ENCODE assay signal across 13 cellular contexts in the genomic region with DNA sequence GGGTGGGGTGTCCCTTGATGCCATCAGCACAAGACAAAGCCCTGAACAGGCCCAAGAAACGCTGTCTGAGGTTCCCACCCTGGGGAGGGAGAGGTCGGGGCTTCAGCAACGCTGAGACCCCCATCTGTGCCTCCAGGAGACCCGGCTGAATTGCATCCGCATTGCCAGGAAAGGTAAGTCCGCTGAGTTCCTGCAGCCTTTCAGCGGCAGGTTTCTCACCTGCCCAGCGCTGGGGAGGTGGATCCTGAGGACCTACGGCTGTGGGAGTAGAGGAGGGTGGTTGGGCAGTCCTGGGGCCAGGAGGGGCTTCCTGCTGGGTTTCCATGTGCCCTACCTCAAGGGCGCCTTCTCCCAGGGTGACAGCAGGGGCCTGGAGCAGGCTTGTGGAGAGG. TPM values are rescaled to one million over a fixed set of nuclear protein-coding genes. Genes with fewer than 3 reads are reported as not detected.
DNase-seq lines count a peak whose midpoint lies in the region; ATAC-seq, FAIRE-seq and TF ChIP-seq lines count a peak whose summit lies in the region.
"Had no signal": no experiment of that assay in that cellular context is flagged by ENCODE, and none has a peak within 500 bp of the region (broad histone marks: within the 10 kb centered on the region; RNA-seq: fewer than 3 reads in every experiment).

No MANE protein-coding gene starts in this region.

- no peak overlapping the region for H3K18ac ChIP-seq in H9 (ENCODE audit: insufficient read length, low read depth, low read length)
- no peak overlapping the region for H3K18ac ChIP-seq in mesendoderm (ENCODE audit: low read length)

- H2BK12ac ChIP-seq in H9 (ENCODE audit: insufficient read length, low read depth, low read length), result no peak overlapping the region

- no peaks in the 10 kb centered on the region for H3K79me1 ChIP-seq in H9 (ENCODE audit: insufficient read depth, low read depth, low read length, poor library complexity, severe bottlenecking)
- no peaks in the 10 kb centered on the region for H3K79me1 ChIP-seq in mesendoderm (ENCODE audit: low read length)

- H3K14ac ChIP-seq in H9 (ENCODE audit: insufficient read depth, low read length), result no peak overlapping the region

- no peak overlapping the region for H3K56ac ChIP-seq in H9 (ENCODE audit: insufficient read length, low read depth, low read length)
- H3K56ac ChIP-seq in mesendoderm (ENCODE audit: low read length), result peak overlapping the region; percentile 80

- no peak overlapping the region for H2AFZ ChIP-seq in H9 (ENCODE audit: low read length)
- H2AFZ ChIP-seq in astrocyte (ENCODE audit: low read depth, low read length), result no peak overlapping the region

- no peak for TF ChIP-seq RAD21 in A549 (conservative IDR thresholded peaks at IDR 0.05 in 1 of 2, IDR thresholded peaks at IDR 0.05 in 1 of 2)

- H3K4me3 ChIP-seq in A549 (peak overlapping the region; percentile 24; the same call in 1 of the 3 replicates), astrocyte (ENCODE audit: insufficient read depth, low read depth, low read length) (no peak overlapping the region), mesendoderm (ENCODE audit: low read length) (no peak overlapping the region), stomach (no peak overlapping the region)
- H3K4me3 ChIP-seq: coronary artery, thoracic aorta had no signal

- TF ChIP-seq POLR2A in A549 (IDR thresholded peaks at IDR 0.05; ENCODE audit: low read length), result no peak
- TF ChIP-seq POLR2A in stomach (IDR thresholded peaks at IDR 0.05), result no peak

- peak overlapping the region; percentile 64 to 100 (median 99); a peak in 6 of 7 replicates for H3K27ac Mint-ChIP-seq in H9
- peak overlapping the region; percentile 29 for H3K27ac Mint-ChIP-seq in astrocyte (ENCODE audit: unreplicated experiment)

- no peak overlapping the region for H2BK5ac ChIP-seq in H9 (ENCODE audit: insufficient read length, low read length)
- H2BK5ac ChIP-seq in mesendoderm (ENCODE audit: low read length), result peak overlapping the region; percentile 21

- H3K27me3 ChIP-seq in H9 (ENCODE audit: insufficient read depth, low read length) (no peaks in the 10 kb centered on the region), astrocyte (ENCODE audit: insufficient read depth, low read length) (no peaks in the 10 kb centered on the region), mesendoderm (ENCODE audit: insufficient read depth, low read length, poor library complexity) (no peaks in the 10 kb centered on the region), stomach (no peaks in the 10 kb centered on the region)

- H2BK15ac ChIP-seq in H9 (ENCODE audit: low read depth, low read length) (no peak overlapping the region), mesendoderm (replicated peaks; ENCODE audit: low read depth) (no peak overlapping the region)

- H3K4ac ChIP-seq in H9 (ENCODE audit: low read depth, low read length), result no peak overlapping the region
- no peak overlapping the region for H3K4ac ChIP-seq in mesendoderm (ENCODE audit: low read depth, low read length)

- peaks cover 23 to 34% of the 10 kb centered on the region in 2 experiments for H3K4me1 Mint-ChIP-seq in H9
- H3K4me1 Mint-ChIP-seq in astrocyte (ENCODE audit: low read depth, unreplicated experiment), result peaks cover 6% of the 10 kb centered on the region

- H3K9ac ChIP-seq in H9 (ENCODE audit: extremely low read depth, insufficient read length, low read length), result no peak overlapping the region
- H3K9ac ChIP-seq in astrocyte (ENCODE audit: low read length), result no peak overlapping the region
- peak overlapping the region; percentile 54 for H3K9ac ChIP-seq in mesendoderm (ENCODE audit: low read length)

- no peak overlapping the region for H2BK20ac ChIP-seq in H9 (ENCODE audit: low read depth, low read length, poor library complexity, severe bottlenecking)

- H3K4me1 ChIP-seq in A549, result peaks cover 22% of the 10 kb centered on the region; the same call in 1 of the 3 replicates
- no peaks in the 10 kb centered on the region; the same call in 1 of the 2 replicates for H3K4me1 ChIP-seq in H9 (ENCODE audit: insufficient read depth, low read length)
- peaks cover 16% of the 10 kb centered on the region for H3K4me1 ChIP-seq in astrocyte (ENCODE audit: insufficient read depth, low read length)
- peaks cover 6% of the 10 kb centered on the region for H3K4me1 ChIP-seq in mesendoderm (ENCODE audit: control insufficient read depth, low read depth, low read length)
- H3K4me1 ChIP-seq in stomach, result peaks cover 0 to 7% (median 2%) of the 10 kb centered on the region in 4 donors

- H4K20me1 ChIP-seq in H9 (ENCODE audit: control insufficient read depth, insufficient read depth, insufficient read length) (no peaks in the 10 kb centered on the region), astrocyte (ENCODE audit: insufficient read depth, low read length) (peaks cover 7% of the 10 kb centered on the region)

- CTCF ChIA-PET in A549 (lab: Yijun Ruan, JAX), result no interaction called here

- no peak overlapping the region for H2AK5ac ChIP-seq in H9 (ENCODE audit: insufficient read length, low read length)
- H2AK5ac ChIP-seq in mesendoderm (ENCODE audit: low read length), result no peak overlapping the region

- H4K8ac ChIP-seq in H9 (replicated peaks; ENCODE audit: insufficient read length, low read depth, low read length) (no peak overlapping the region), mesendoderm (ENCODE audit: low read depth, low read length) (no peak overlapping the region)

- H2BK120ac ChIP-seq in H9 (ENCODE audit: low read depth, low read length, poor library complexity, severe bottlenecking), result no peak overlapping the region
- no peak overlapping the region for H2BK120ac ChIP-seq in mesendoderm (ENCODE audit: low read depth, low read length)

- H3K4me3 Mint-ChIP-seq in H9 (peak overlapping the region; percentile 65 to 86), astrocyte (ENCODE audit: unreplicated experiment) (peak overlapping the region; percentile 74)
- H3K4me3 Mint-ChIP-seq: activated CD4-positive, alpha-beta T cell treated with anti-CD3 and anti-CD28 coated beads, Interleukin-2, amount 10 ng/mL, durations not matched to agents 7 days and 5 days had no signal

- intact Hi-C loops in stomach (cut with DNase I; ENCODE audit: low total_unique reads), result no loop called here

- peaks cover 2 to 23% (median 10%) of the 10 kb centered on the region in 3 experiments; a peak in 5 of 7 replicates for H3K36me3 Mint-ChIP-seq in H9 (ENCODE audit: insufficient read depth in 1 of 3, low read depth in 3 of 3)
- H3K36me3 Mint-ChIP-seq in astrocyte (ENCODE audit: low read depth, unreplicated experiment), result peaks cover 15% of the 10 kb centered on the region

- no peak overlapping the region for H3K23ac ChIP-seq in H9 (ENCODE audit: insufficient read length, low read depth, low read length)
- no peak overlapping the region for H3K23ac ChIP-seq in mesendoderm (ENCODE audit: low read length)

- H3K9me3 Mint-ChIP-seq in H9 (no peaks in the 10 kb centered on the region), astrocyte (ENCODE audit: unreplicated experiment) (no peaks in the 10 kb centered on the region)
- H3K9me3 Mint-ChIP-seq: activated CD4-positive, alpha-beta T cell treated with anti-CD3 and anti-CD28 coated beads, Interleukin-2, amount 10 ng/mL, durations not matched to agents 7 days and 5 days had no signal

- H3K27ac ChIP-seq in A549 (peak overlapping the region; percentile 65 to 80), H9 (ENCODE audit: insufficient read length, low read depth, low read length) (no peak overlapping the region), astrocyte (ENCODE audit: low read depth, low read length) (no peak overlapping the region), mesendoderm (ENCODE audit: low read depth, low read length) (peak overlapping the region; percentile 54), stomach (no peak overlapping the region)
- H3K27ac ChIP-seq: thoracic aorta had no signal

- no peak overlapping the region for H4K91ac ChIP-seq in H9 (ENCODE audit: insufficient read length, low read depth, low read length)

- WGBS in A549 (ENCODE audit: missing lambda C conversion rate), result 100% methylated on average over 3 of the region's 10 CpGs
- WGBS in H9 (ENCODE audit: extremely low coverage, insufficient read length, low lambda C conversion rate), result no CpG with 5 or more reads among the region's 10 CpGs
- no CpG with 5 or more reads among the region's 10 CpGs for WGBS in mesendoderm (ENCODE audit: extremely low coverage, insufficient coverage, low lambda C conversion rate)
- 71 to 80% (median 76%) methylated on average over 7 to 10 of the region's 10 CpGs for WGBS in stomach, 5 donors

- no peak overlapping the region for H4K5ac ChIP-seq in H9 (ENCODE audit: insufficient read length, low read depth, low read length)
- no peak overlapping the region for H4K5ac ChIP-seq in mesendoderm (ENCODE audit: low read length)

- H3K23me2 ChIP-seq in H9 (ENCODE audit: insufficient read length, low read depth, low read length, poor library complexity, severe bottlenecking), result peaks cover 2% of the 10 kb centered on the region

- H3K36me3 ChIP-seq in astrocyte (ENCODE audit: insufficient read depth, low read length), result no peaks in the 10 kb centered on the region
- peaks cover 5% of the 10 kb centered on the region for H3K36me3 ChIP-seq in mesendoderm (ENCODE audit: control insufficient read depth, insufficient read depth, low read length)
- peaks cover 0 to 15% (median 13%) of the 10 kb centered on the region in 4 donors for H3K36me3 ChIP-seq in stomach

- DNase-seq in A549 (ENCODE audit: low read depth in 1 of 2, low spot score in 1 of 2) (no peak), H9 (peak; percentile 50), astrocyte (ENCODE audit: low read depth) (no peak), mesendoderm (no peak), NCI-H526 treated with DMSO at 0.1 percent for 48 hours (lab: John Stamatoyannopoulos, UW) (no peak), SKM-1 (lab: John Stamatoyannopoulos, UW; ENCODE audit: unreplicated experiment) (no peak), stomach (no peak)
- DNase-seq: SHP77 had no signal

- no peak for FAIRE-seq in A549 (lab: Jason Lieb, UNC)
- no peak for FAIRE-seq in astrocyte (lab: Jason Lieb, UNC)
- FAIRE-seq: HTR-8/SVneo had no signal

- ATAC-seq in A549 (no peak), GM18861 (IDR thresholded peaks at IDR 0.05; ENCODE audit: unreplicated experiment) (no peak)

- TF ChIP-seq CTCF in A549 (IDR thresholded peaks at IDR 0.05), result no peak
- TF ChIP-seq CTCF in H9 (conservative IDR thresholded peaks at IDR 0.05), result no peak
- no peak for TF ChIP-seq CTCF in astrocyte (IDR thresholded peaks at IDR 0.05; ENCODE audit: insufficient read depth, low read depth, low read length)
- no peak for TF ChIP-seq CTCF in stomach (IDR thresholded peaks at IDR 0.05)

- TF ChIP-seq EP300 in A549 (IDR thresholded peaks at IDR 0.05) (no peak), stomach (IDR thresholded peaks at IDR 0.05) (no peak)

- no peaks in the 10 kb centered on the region; the same call in 1 of the 2 replicates for H3K27me3 Mint-ChIP-seq in H9 (ENCODE audit: low read depth)
- H3K27me3 Mint-ChIP-seq in astrocyte (ENCODE audit: low read depth, unreplicated experiment), result no peaks in the 10 kb centered on the region
- H3K27me3 Mint-ChIP-seq: activated CD4-positive, alpha-beta T cell treated with anti-CD3 and anti-CD28 coated beads, Interleukin-2, amount 10 ng/mL, durations not matched to agents 7 days and 5 days had no signal

- H3K4me2 ChIP-seq in A549 (peak overlapping the region; percentile 64), H9 (ENCODE audit: insufficient read depth, insufficient read length, low read length) (peak overlapping the region; percentile 53), astrocyte (ENCODE audit: low read length) (no peak overlapping the region), mesendoderm (ENCODE audit: low read length) (peak overlapping the region; percentile 51)

- H3K9me3 ChIP-seq in A549 (no peaks in the 10 kb centered on the region), H9 (ENCODE audit: control insufficient read depth, low read depth, low read length) (no peaks in the 10 kb centered on the region), astrocyte (ENCODE audit: insufficient read depth, low read depth, low read length) (no peaks in the 10 kb centered on the region), stomach (no peaks in the 10 kb centered on the region)
- H3K9me3 ChIP-seq: thoracic aorta had no signal

- H3T11ph ChIP-seq in H9 (ENCODE audit: low read length), result no peak overlapping the region

- POLR2A ChIA-PET in A549 (lab: Yijun Ruan, JAX), result no interaction called here

- no peaks in the 10 kb centered on the region for H3K79me2 ChIP-seq in H9 (ENCODE audit: insufficient read depth, low read length)
- H3K79me2 ChIP-seq in astrocyte (ENCODE audit: insufficient read depth, low read length), result no peaks in the 10 kb centered on the region
- H3K79me2 ChIP-seq in mesendoderm (ENCODE audit: control insufficient read depth, insufficient read depth, low read length), result no peaks in the 10 kb centered on the region

RNA-seq across cellular contexts. Expression of a gene that starts 47.5 kb away (rescaled TPM):
- 5.7 and 6.1 TPM in 2 replicates for polyA plus RNA-seq in A549 (2011; rRNA removed)
- 8.4 and 9.9 TPM in 2 replicates for polyA plus RNA-seq in A549 (2012; cell fraction: cytosol; rRNA removed)
- polyA plus RNA-seq in A549 (2012; cell fraction: nucleus; rRNA removed), result 23.1 and 27.8 TPM in 2 replicates
- 5.6 to 6.1 TPM (median 5.9 TPM) in 3 replicates for polyA plus RNA-seq in A549 (2017; fragmentation: RNase III; extraction: RNeasy Plus Mini Kit Qiagen cat#74134 plus additional on column Dnase treatment)
- 10.8 and 13.6 TPM in 2 replicates for polyA minus RNA-seq in A549 (2011; rRNA and poly(A)+ RNA removed)
- 45.0 and 45.5 TPM in 2 replicates for total RNA-seq in H9 (2021)
- 36.6 and 47.2 TPM in 2 replicates for total RNA-seq in astrocyte
- 25.6 TPM for polyA plus RNA-seq in mesendoderm (2013, experiment 1 of 2)
- polyA plus RNA-seq in mesendoderm (2013, experiment 2 of 2), result 25.8 TPM
- 10 to 100 TPM in 2 of 5 donors, 1 to 10 TPM in 2, under 1 TPM in 1; 0.29 to 17.5 (median 8.0) TPM for total RNA-seq in stomach
- polyA plus RNA-seq in stomach, result 1 to 10 TPM; 4.9 to 5.4 (median 5.2) TPM

RNA-seq across cellular contexts. Expression of a gene that starts 53.1 kb away (rescaled TPM):
- polyA plus RNA-seq in A549 (2011; rRNA removed) (18.0 and 21.4 TPM in 2 replicates), A549 (2017; fragmentation: RNase III; extraction: RNeasy Plus Mini Kit Qiagen cat#74134 plus additional on column Dnase treatment) (13.0 to 14.2 TPM (median 13.2 TPM) in 3 replicates), stomach (10 to 100 TPM; 16.0 to 20.1 (median 18.2) TPM)
- polyA plus RNA-seq in A549 (2012; cell fraction: cytosol; rRNA removed), result 27.8 and 31.4 TPM in 2 replicates
- 20.9 and 22.6 TPM in 2 replicates for polyA plus RNA-seq in A549 (2012; cell fraction: nucleus; rRNA removed)
- polyA minus RNA-seq in A549 (2011; rRNA and poly(A)+ RNA removed), result 28.2 and 29.4 TPM in 2 replicates
- total RNA-seq in H9 (2021) (25.8 and 30.9 TPM in 2 replicates), astrocyte (25.1 and 30.3 TPM in 2 replicates), stomach (10 to 100 TPM in 4 of 5 donors, 1 to 10 TPM in 1; 8.9 to 47.8 (median 17.4) TPM)
- polyA plus RNA-seq in mesendoderm (2013, experiment 1 of 2), result 21.4 TPM
- 23.3 TPM for polyA plus RNA-seq in mesendoderm (2013, experiment 2 of 2)

Comparison
In these comparisons a context has a peak if more than half of its experiments do, and no peak if none do; other contexts are left out.
1. H3K27ac ChIP-seq: peak in A549 (2 of 2) and mesendoderm (single experiment); none in H9 (single experiment), astrocyte (single experiment) and stomach (0 of 5).